Comparison of ENCODE assay signal across 9 cellular contexts in the genomic region with DNA sequence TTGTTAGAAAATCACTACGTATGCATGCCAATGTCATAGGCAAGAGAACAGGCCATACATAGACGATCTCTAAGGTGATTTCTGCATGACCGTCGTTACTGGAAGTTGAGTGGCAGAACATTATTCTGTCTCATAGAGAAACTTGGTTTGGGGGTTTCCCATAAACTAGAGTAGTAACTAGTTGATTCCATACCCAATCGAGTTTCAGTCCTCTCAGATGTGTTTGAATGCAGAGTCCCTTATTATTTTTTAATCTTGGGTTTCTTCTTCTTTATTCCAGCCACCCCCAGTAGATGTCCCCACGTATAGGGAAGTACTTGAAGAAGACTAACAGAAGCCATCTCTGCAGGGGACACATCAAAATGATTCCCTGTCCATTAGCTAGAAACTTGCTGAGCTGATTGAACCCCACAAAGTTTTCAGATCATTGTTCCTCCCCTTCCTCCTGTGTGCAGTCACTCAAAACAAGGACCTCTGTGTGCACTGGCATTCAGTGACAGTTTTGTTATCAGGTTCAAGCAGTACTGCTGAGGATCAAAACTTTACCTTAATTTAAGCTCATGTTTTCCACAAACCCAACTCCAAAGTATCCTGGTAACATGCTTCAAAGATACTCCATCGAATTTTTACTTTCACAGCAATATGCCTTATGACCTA.
A peak's percentile ranks its signal among the peaks of the same experiment; 100 is the strongest.
DNase-seq lines count a peak whose midpoint lies in the region; ATAC-seq, FAIRE-seq and TF ChIP-seq lines count a peak whose summit lies in the region.
"Had no signal": no experiment of that assay in that cellular context is flagged by ENCODE, and none has a peak within 500 bp of the region (broad histone marks: within the 10 kb centered on the region; RNA-seq: fewer than 3 reads in every experiment).

No MANE protein-coding gene starts in this region.

- ATAC-seq in GM19468 (IDR thresholded peaks at IDR 0.05; ENCODE audit: extremely low read depth, unreplicated experiment) (peak; percentile 65), HG03432 (IDR thresholded peaks at IDR 0.05; ENCODE audit: unreplicated experiment) (peak; percentile 85)
- ATAC-seq in activated T-helper 17 cell treated with anti-CD3 and anti-CD28 coated beads, Interleukin-2, amount 50 U/mL, for 72 hours (replicated peaks): peak; percentile 85

- H3K36me3 Mint-ChIP-seq in activated T-helper 17 cell treated with anti-CD3 and anti-CD28 coated beads, Interleukin-2, amount 50 U/mL, for 72 hours (ENCODE audit: low read depth): no peaks in the 10 kb centered on the region

- H3K9me3 ChIP-seq in suprapubic skin: no peaks in the 10 kb centered on the region

- no peak for TF ChIP-seq CTCF in suprapubic skin (IDR thresholded peaks at IDR 0.05)

- H3K27ac ChIP-seq in suprapubic skin: no peak overlapping the region

- no peak for TF ChIP-seq POLR2A in GM12892 (IDR thresholded peaks at IDR 0.05; ENCODE audit: low read depth, low read length)
- no peak for TF ChIP-seq POLR2A in suprapubic skin (IDR thresholded peaks at IDR 0.05)

- H3K36me3 ChIP-seq in suprapubic skin: no peaks in the 10 kb centered on the region

- no peak for TF ChIP-seq EP300 in suprapubic skin (IDR thresholded peaks at IDR 0.05)

- H3K27ac Mint-ChIP-seq in activated T-helper 17 cell treated with anti-CD3 and anti-CD28 coated beads, Interleukin-2, amount 50 U/mL, for 72 hours: peak overlapping the region; percentile 85

- DNase-seq in GM12892 (ENCODE audit: insufficient read length) (peak; percentile 19), suprapubic skin (ENCODE audit: low spot score in 2 of 2) (no peak), dedifferentiated amniotic fluid mesenchymal stem cell (ENCODE audit: extremely low spot score) (no peak), A172 (ENCODE audit: low spot score) (no peak), H4 (ENCODE audit: low spot score) (no peak)

- WGBS in suprapubic skin: 69% methylated on average over 7 of the region's 7 CpGs

- peak; percentile 78 for FAIRE-seq in GM12892 (lab: Jason Lieb, UNC)
- FAIRE-seq: endometrium had no signal

- H3K27me3 Mint-ChIP-seq in activated T-helper 17 cell treated with anti-CD3 and anti-CD28 coated beads, Interleukin-2, amount 50 U/mL, for 72 hours: peaks cover 9% of the 10 kb centered on the region

- H3K4me3 ChIP-seq in suprapubic skin: no peak overlapping the region

- H3K4me3 Mint-ChIP-seq in activated T-helper 17 cell treated with anti-CD3 and anti-CD28 coated beads, Interleukin-2, amount 50 U/mL, for 72 hours: peak overlapping the region; percentile 64

- H3K4me1 Mint-ChIP-seq in activated T-helper 17 cell treated with anti-CD3 and anti-CD28 coated beads, Interleukin-2, amount 50 U/mL, for 72 hours: peaks cover 14% of the 10 kb centered on the region

- no peaks in the 10 kb centered on the region for H3K9me3 Mint-ChIP-seq in activated T-helper 17 cell treated with anti-CD3 and anti-CD28 coated beads, Interleukin-2, amount 50 U/mL, for 72 hours

- no peaks in the 10 kb centered on the region for H3K27me3 ChIP-seq in suprapubic skin

- H3K4me1 ChIP-seq in suprapubic skin: peaks cover 13% of the 10 kb centered on the region
